Comparison of ENCODE assay signal across 26 cellular contexts in the genomic region with DNA sequence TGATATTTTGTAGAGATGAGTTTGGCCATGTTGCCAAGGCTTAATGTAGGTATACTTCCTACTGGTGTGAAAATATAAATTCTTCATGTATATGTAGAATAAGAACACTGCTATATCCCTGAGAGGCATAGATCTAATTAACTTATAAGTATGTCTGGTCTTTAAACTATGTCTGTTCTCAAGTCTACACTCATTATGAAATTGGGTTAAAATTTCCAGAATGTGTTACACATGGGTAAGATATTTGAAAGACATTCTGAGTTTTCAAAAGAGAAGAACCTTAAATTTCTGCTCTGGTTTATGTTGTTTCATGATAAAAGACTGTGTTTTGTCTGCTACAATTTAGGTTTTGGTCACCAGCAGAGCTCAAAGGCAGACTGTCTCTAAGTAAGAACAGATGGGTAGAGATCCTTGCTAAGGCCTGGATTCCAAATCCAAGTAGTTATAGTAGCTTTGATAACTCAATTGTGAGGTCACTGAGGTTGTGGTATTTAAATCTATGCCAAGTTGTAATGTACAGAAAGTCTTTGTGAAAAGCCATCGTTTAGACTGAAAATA. TPM values are rescaled to one million over a fixed set of nuclear protein-coding genes. Genes with fewer than 3 reads are reported as not detected.
A peak's percentile ranks its signal among the peaks of the same experiment; 100 is the strongest.
DNase-seq lines count a peak whose midpoint lies in the region; ATAC-seq and TF ChIP-seq lines count a peak whose summit lies in the region.
"Had no signal": no experiment of that assay in that cellular context is flagged by ENCODE, and none has a peak within 500 bp of the region (broad histone marks: within the 10 kb centered on the region; RNA-seq: fewer than 3 reads in every experiment).

No MANE protein-coding gene starts in this region.

- H3K9me3 ChIP-seq in smooth muscle cell (replicated peaks; ENCODE audit: low read depth): no peaks in the 10 kb centered on the region
- H3K9me3 ChIP-seq: BLaER1 had no signal

- intact Hi-C loops in left ventricle myocardium superior (cut with micrococcal nuclease): no loop called here

- no peak for TF ChIP-seq CTCF in smooth muscle cell (IDR thresholded peaks at IDR 0.05; ENCODE audit: borderline replicate concordance, insufficient read depth, poor library complexity, severe bottlenecking)

- H3F3A ChIP-seq in smooth muscle cell (ENCODE audit: low read depth): no peaks in the 10 kb centered on the region

- H3K4me1 ChIP-seq in smooth muscle cell (ENCODE audit: low read depth): no peaks in the 10 kb centered on the region
- H3K4me1 ChIP-seq: BLaER1 had no signal

- H4K20me1 ChIP-seq in smooth muscle cell (ENCODE audit: low read depth): no peaks in the 10 kb centered on the region
- H4K20me1 ChIP-seq: BLaER1 had no signal

- peak overlapping the region; percentile 55 for H3K27ac ChIP-seq in smooth muscle cell (ENCODE audit: low read depth)
- H3K27ac ChIP-seq: BLaER1, RWPE1 had no signal

- ATAC-seq in HG02938 (IDR thresholded peaks at IDR 0.05; ENCODE audit: unreplicated experiment) (no peak), left ventricle myocardium superior (no peak)
- ATAC-seq: Panc1 had no signal

- peak overlapping the region; percentile 21 for H3K4me2 ChIP-seq in smooth muscle cell
- H3K4me2 ChIP-seq: BLaER1 had no signal

- 31% methylated on average over 1 of the region's 1 CpG for WGBS in smooth muscle cell (ENCODE audit: low lambda C conversion rate)

- DNase-seq in AG20443 (ENCODE audit: low spot score) (peak; percentile 64), GM04504 (ENCODE audit: low read depth) (peak; percentile 19), dedifferentiated amniotic fluid mesenchymal stem cell (ENCODE audit: extremely low spot score) (peak; percentile 36), smooth muscle cell (lab: John Stamatoyannopoulos, UW; ENCODE audit: unreplicated experiment) (no peak), NCI-H2171 (lab: John Stamatoyannopoulos, UW) (no peak), left ventricle myocardium superior (no peak)
- DNase-seq: CD4-positive, CD25-positive, alpha-beta regulatory T cell; GF-D8; HCEC 1CT; NCI-H1048; NCI-H1417; NCI-H1694; NCI-H2029 treated with DMSO at 0.1 percent for 48 hours; NCI-H226; NCI-H510A; NCI-H69; SHP77; SW 1271 had no signal

- H3K79me2 ChIP-seq in smooth muscle cell (ENCODE audit: low read depth): no peaks in the 10 kb centered on the region

- peak overlapping the region; percentile 4 for H2AFZ ChIP-seq in smooth muscle cell (ENCODE audit: low read depth)

- no peak overlapping the region for H3K9ac ChIP-seq in smooth muscle cell (ENCODE audit: low read depth)
- H3K9ac ChIP-seq: BLaER1 had no signal

- H3K27me3 ChIP-seq in smooth muscle cell (ENCODE audit: low read depth): peaks cover 14% of the 10 kb centered on the region
- H3K27me3 ChIP-seq: BLaER1 had no signal

- H3K36me3 ChIP-seq in smooth muscle cell (ENCODE audit: low read depth): no peaks in the 10 kb centered on the region
- H3K36me3 ChIP-seq: BLaER1 had no signal

- H3K4me3 ChIP-seq in smooth muscle cell: no peak overlapping the region
- H3K4me3 ChIP-seq: BLaER1 had no signal

RNA-seq across cellular contexts. Expression of a gene that starts 6.0 kb away (rescaled TPM):
- total RNA-seq in smooth muscle cell (not detected in 2 replicates), left ventricle myocardium superior (not detected)
- not detected in 2 replicates for polyA plus RNA-seq in smooth muscle cell
- total RNA-seq: A673; CD4-positive, CD25-positive, alpha-beta regulatory T cell; H1; HT-29; SK-MEL-5 had no signal
- polyA plus RNA-seq: CD4-positive, CD25-positive, alpha-beta regulatory T cell; H1 had no signal

Comparison
In these comparisons a context has a peak if more than half of its experiments do, and no peak if none do; other contexts are left out.
1. DNase-seq: peak in AG20443 (single experiment), GM04504 (single experiment) and dedifferentiated amniotic fluid mesenchymal stem cell (single experiment); none in smooth muscle cell (single experiment), NCI-H2171 (single experiment) and left ventricle myocardium superior (single experiment).